Comparison of ENCODE assay signal across 8 cellular contexts in the genomic region with DNA sequence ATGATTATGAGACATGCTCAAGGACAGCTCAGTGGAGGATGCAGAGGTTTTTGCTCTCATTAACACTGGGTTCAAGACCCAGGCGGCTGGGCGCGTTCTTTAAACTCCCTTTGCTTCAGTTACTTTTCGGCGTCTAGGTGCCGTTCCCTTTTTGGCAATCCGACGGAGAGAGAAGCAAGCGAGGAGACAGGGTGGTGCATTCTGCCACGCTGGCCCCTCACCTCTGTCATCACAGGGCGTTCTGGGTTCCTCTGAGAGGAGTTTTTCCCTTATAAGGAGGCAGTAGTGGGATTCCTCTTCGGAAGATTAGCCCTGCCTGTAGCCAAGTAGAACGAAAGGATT. TPM values are rescaled to one million over a fixed set of nuclear protein-coding genes. Genes with fewer than 3 reads are reported as not detected.
DNase-seq lines count a peak whose midpoint lies in the region; ATAC-seq and TF ChIP-seq lines count a peak whose summit lies in the region.

No MANE protein-coding gene starts in this region.

- H2AFZ ChIP-seq in SU-DHL-6 (ENCODE audit: low read depth, low read length, severe bottlenecking): peak overlapping the region; percentile 98

- DNase-seq in NCI-H1417 (lab: John Stamatoyannopoulos, UW): peak in 2 of 3 experiments; percentile 48 to 70
- no peak for DNase-seq in NCI-H1417 treated with DMSO at 0.1 percent for 48 hours (lab: John Stamatoyannopoulos, UW)
- DNase-seq in KBM-7: peak; percentile 87
- DNase-seq in amygdala (lab: John Stamatoyannopoulos, UW): peak in 34 of 56 donors; percentile 4 to 81 (median 46)
- peak; percentile 64 for DNase-seq in hepatic stellate cell (ENCODE audit: low spot score)
- DNase-seq in renal cortical epithelial cell (ENCODE audit: low read depth): peak; percentile 82

- no peaks in the 10 kb centered on the region for H3K9me3 ChIP-seq in SU-DHL-6 (ENCODE audit: insufficient read depth, low read length)

- H3K9ac ChIP-seq in SU-DHL-6 (ENCODE audit: low read length): peak overlapping the region; percentile 74

- H3K79me2 ChIP-seq in SU-DHL-6 (ENCODE audit: insufficient read depth, low read length): peaks cover 5% of the 10 kb centered on the region; the same call in 1 of the 2 replicates

- no peak for ATAC-seq in HG03469 (IDR thresholded peaks at IDR 0.05; ENCODE audit: unreplicated experiment)

- in situ Hi-C loops in KBM-7 (cut with MboI; ENCODE audit: low pct_unique_long_range_greater_than_20kb, low sequenced_read_pairs): loop anchor here (25.0 kb wide), 1 partner anchor 251 kb away; a partner anchor contains a TSS

- H4K20me1 ChIP-seq in SU-DHL-6 (ENCODE audit: low read depth, low read length): no peaks in the 10 kb centered on the region

- no peaks in the 10 kb centered on the region for H3K36me3 ChIP-seq in SU-DHL-6 (ENCODE audit: low read length)

- H3F3A ChIP-seq in SU-DHL-6 (ENCODE audit: insufficient read depth): peaks cover 36% of the 10 kb centered on the region

- no peaks in the 10 kb centered on the region for H3K27me3 ChIP-seq in SU-DHL-6 (ENCODE audit: low read length)

- H3K4me2 ChIP-seq in SU-DHL-6 (ENCODE audit: low read depth, low read length, poor library complexity, severe bottlenecking): peak overlapping the region; percentile 75

- H3K9me2 ChIP-seq in SU-DHL-6 (replicated peaks; ENCODE audit: insufficient read depth, low read length): no peaks in the 10 kb centered on the region

- TF ChIP-seq CTCF in SU-DHL-6 (IDR thresholded peaks at IDR 0.05; ENCODE audit: insufficient read depth, low read length, poor library complexity, severe bottlenecking): no peak

- peak overlapping the region; percentile 60 for H3K4me3 ChIP-seq in SU-DHL-6 (ENCODE audit: insufficient read depth, low read length, poor library complexity, severe bottlenecking)

- H3K27ac ChIP-seq in SU-DHL-6 (ENCODE audit: low read depth, low read length): peak overlapping the region; percentile 85

RNA-seq across cellular contexts. Expression of a gene that starts 9.0 kb away (rescaled TPM):
- total RNA-seq in renal cortical epithelial cell: 27.8 and 117 TPM in 2 replicates

RNA-seq across cellular contexts. Expression of a gene that starts 31.3 kb away (rescaled TPM):
- total RNA-seq in renal cortical epithelial cell: 103 and 113 TPM in 2 replicates
